9 cellular contexts compared by ENCODE assay signal in genomic region chr20:36493013-36493800, GRCh38. TPM values are rescaled to one million over a fixed set of nuclear protein-coding genes. Genes with fewer than 3 reads are reported as not detected.
DNase-seq lines count a peak whose midpoint lies in the region; TF ChIP-seq lines count a peak whose summit lies in the region.
"Had no signal": no experiment of that assay in that cellular context is flagged by ENCODE, and none has a peak within 500 bp of the region (broad histone marks: within the 10 kb centered on the region; RNA-seq: fewer than 3 reads in every experiment).

No MANE protein-coding gene starts in this region.

- no peak overlapping the region for H3K27ac Mint-ChIP-seq in activated naive CD4-positive, alpha-beta T cell treated with anti-CD3 and anti-CD28 coated beads for 36 hours

- H3K9me3 Mint-ChIP-seq in activated naive CD4-positive, alpha-beta T cell treated with anti-CD3 and anti-CD28 coated beads for 36 hours: no peaks in the 10 kb centered on the region
- H3K9me3 Mint-ChIP-seq: activated T-cell treated with anti-CD3 and anti-CD28 coated beads, Interleukin-2, amount 50 U/mL, for 72 hours had no signal

- peaks cover 24% of the 10 kb centered on the region for H3K36me3 ChIP-seq in suprapubic skin

- H3K27me3 Mint-ChIP-seq in activated naive CD4-positive, alpha-beta T cell treated with anti-CD3 and anti-CD28 coated beads for 36 hours (ENCODE audit: low read depth): no peaks in the 10 kb centered on the region

- CTCF ChIA-PET in activated naive CD4-positive, alpha-beta T cell treated with anti-CD3 and anti-CD28 coated beads for 36 hours (lab: Charles Lee): interaction anchor here (0.7 to 1.5 kb wide), 3 partner anchors 9 to 45 kb away, joined by 3 to 4 read pairs (median 3); no protein-coding TSS in a partner anchor

- no peak overlapping the region for H3K4me3 Mint-ChIP-seq in activated naive CD4-positive, alpha-beta T cell treated with anti-CD3 and anti-CD28 coated beads for 36 hours

- no peaks in the 10 kb centered on the region for H3K27me3 ChIP-seq in suprapubic skin

- peak overlapping the region; percentile 71 for H3K27ac ChIP-seq in suprapubic skin

- WGBS in suprapubic skin: 36% methylated on average over 10 of the region's 11 CpGs

- no peak for TF ChIP-seq POLR2A in suprapubic skin (IDR thresholded peaks at IDR 0.05)

- peak; percentile 16; the same call in 1 of the 2 replicates for TF ChIP-seq CTCF in WI38 (IDR thresholded peaks at IDR 0.05; ENCODE audit: low read depth, low read length)
- TF ChIP-seq CTCF in suprapubic skin (IDR thresholded peaks at IDR 0.05): no peak

- intact Hi-C loops in activated naive CD4-positive, alpha-beta T cell treated with anti-CD3 and anti-CD28 coated beads for 36 hours (cut with micrococcal nuclease): loop anchor here (2.0 to 5.0 kb wide), 2 partner anchors 111 to 290 kb away; no protein-coding TSS in a partner anchor

- H3K36me3 Mint-ChIP-seq in activated naive CD4-positive, alpha-beta T cell treated with anti-CD3 and anti-CD28 coated beads for 36 hours (ENCODE audit: low read depth): no peaks in the 10 kb centered on the region

- H3K4me3 ChIP-seq in WI38 (ENCODE audit: low read depth, low read length): no peak overlapping the region
- no peak overlapping the region for H3K4me3 ChIP-seq in suprapubic skin

- no peaks in the 10 kb centered on the region for H3K9me3 ChIP-seq in suprapubic skin

- TF ChIP-seq EP300 in suprapubic skin (IDR thresholded peaks at IDR 0.05): no peak

- H3K4me1 Mint-ChIP-seq in activated naive CD4-positive, alpha-beta T cell treated with anti-CD3 and anti-CD28 coated beads for 36 hours (ENCODE audit: low read depth): peaks cover 28% of the 10 kb centered on the region

- DNase-seq in activated naive CD4-positive, alpha-beta T cell treated with anti-CD3 and anti-CD28 coated beads for 36 hours: peak; percentile 71
- DNase-seq in activated naive CD4-positive, alpha-beta T cell (lab: John Stamatoyannopoulos, UW): no peak
- DNase-seq in iPS DF 19.7 (ENCODE audit: low read depth, low spot score) (peak; percentile 12), suprapubic skin (ENCODE audit: low spot score in 2 of 2) (peak in 1 of 2 donors; percentile 55), putamen (ENCODE audit: low spot score) (no peak), NCI-H187 (lab: John Stamatoyannopoulos, UW) (no peak)
- DNase-seq in stimulated activated CD4-positive, alpha-beta T cell treated with anti-CD3 and anti-CD28 coated beads, Interleukin-4, amount 100 ng/mL, for 1 hour: no peak
- DNase-seq: activated T-cell treated with anti-CD3 and anti-CD28 coated beads, Interleukin-2, amount 50 U/mL, for 72 hours had no signal

- H3K4me1 ChIP-seq in suprapubic skin: peaks cover 67% of the 10 kb centered on the region

RNA-seq across cellular contexts. Expression of gene MYL9, which starts 48.1 kb away (rescaled TPM):
- not detected for total RNA-seq in activated naive CD4-positive, alpha-beta T cell treated with anti-CD3 and anti-CD28 coated beads for 36 hours
- 10 to 100 TPM; 29.4 to 34.0 (median 30.7) TPM for total RNA-seq in suprapubic skin

Comparison
In these comparisons a context has a peak if more than half of its experiments do, and no peak if none do; other contexts are left out.
1. DNase-seq: peak in activated naive CD4-positive, alpha-beta T cell treated with anti-CD3 and anti-CD28 coated beads for 36 hours (single experiment) and iPS DF 19.7 (single experiment); none in activated naive CD4-positive, alpha-beta T cell (0 of 4), stimulated activated CD4-positive, alpha-beta T cell treated with anti-CD3 and anti-CD28 coated beads, Interleukin-4, amount 100 ng/mL, for 1 hour (single experiment), putamen (single experiment) and NCI-H187 (0 of 2).
2. RNA of gene MYL9, which starts 48.1 kb away (total RNA-seq): 29.4 to 34.0 TPM in suprapubic skin; not detected in activated naive CD4-positive, alpha-beta T cell treated with anti-CD3 and anti-CD28 coated beads for 36 hours; every median in the first group is over 10 times any median in the second.